17 cellular contexts compared by ENCODE assay signal in the genomic region with DNA sequence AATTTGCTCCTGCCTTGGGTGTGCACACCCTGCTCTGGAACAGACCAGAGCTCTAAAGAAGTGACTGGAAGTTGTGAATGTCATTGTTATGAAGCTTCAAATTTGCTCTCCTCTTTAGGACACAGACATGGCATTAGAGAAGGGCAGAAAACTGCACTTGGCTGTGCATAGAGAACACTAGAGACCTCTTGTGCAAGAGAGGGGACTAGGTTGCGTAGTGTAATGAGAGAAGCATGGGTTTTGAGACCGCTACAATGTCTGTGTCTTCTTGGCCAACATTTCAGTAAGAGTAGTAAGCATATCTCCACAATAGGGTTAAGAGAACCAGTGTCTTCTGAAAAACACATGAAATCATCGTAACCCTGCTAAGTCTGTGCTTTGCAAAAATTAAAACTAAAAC.
"Had no signal": no experiment of that assay in that cellular context is flagged by ENCODE, and none has a peak within 500 bp of the region (broad histone marks: within the 10 kb centered on the region; RNA-seq: fewer than 3 reads in every experiment).

No MANE protein-coding gene starts in this region.

- H3K4me2 ChIP-seq: hepatocyte had no signal

- ATAC-seq: activated CD8-positive, alpha-beta memory T cell treated with anti-CD3 and anti-CD28 coated beads, Interleukin-2, amount 10 ng/mL, durations not matched to agents 7 days and 5 days; left cardiac atrium; natural killer cell treated with Interleukin-12 subunit alpha and Interleukin-12 subunit beta and Interleukin-15 and Interleukin-18, amount 100 ng/mL, for 72 hours; stimulated activated memory B cell treated with anti-CD40 and anti-IgM and Interleukin-4, amounts not matched to agents 10 μg/mL and 1 μg/mL and 100 μg/mL, for 72 hours; upper lobe of right lung had no signal

- H3K79me2 ChIP-seq: hepatocyte had no signal

- H3K36me3 Mint-ChIP-seq: activated CD8-positive, alpha-beta memory T cell treated with anti-CD3 and anti-CD28 coated beads, Interleukin-2, amount 10 ng/mL, durations not matched to agents 7 days and 5 days; activated naive CD8-positive, alpha-beta T cell; natural killer cell treated with Interleukin-12 subunit alpha and Interleukin-12 subunit beta and Interleukin-15 and Interleukin-18, amount 100 ng/mL, for 72 hours; stimulated activated memory B cell treated with anti-CD40 and anti-IgM and Interleukin-4, amounts not matched to agents 10 μg/mL and 1 μg/mL and 100 μg/mL, for 72 hours had no signal

- H3K36me3 ChIP-seq: esophagus muscularis mucosa, spleen, thoracic aorta, upper lobe of right lung had no signal

- H3K4me1 ChIP-seq: esophagus muscularis mucosa, upper lobe of right lung had no signal

- H3K9me3 Mint-ChIP-seq: activated CD4-positive, alpha-beta memory T cell treated with anti-CD3 and anti-CD28 coated beads, Interleukin-2, amount 10 ng/mL, durations not matched to agents 7 days and 5 days; dendritic cell treated with granulocyte-macrophage colony-stimulating factor and Interleukin-4, amounts not matched to agents 40 ng/mL and 50 ng/mL, for 4 days had no signal

- H3K27me3 Mint-ChIP-seq: activated CD4-positive, alpha-beta memory T cell treated with anti-CD3 and anti-CD28 coated beads, Interleukin-2, amount 10 ng/mL, durations not matched to agents 7 days and 5 days; activated CD8-positive, alpha-beta memory T cell treated with anti-CD3 and anti-CD28 coated beads, Interleukin-2, amount 10 ng/mL, durations not matched to agents 7 days and 5 days; activated naive CD8-positive, alpha-beta T cell; dendritic cell treated with granulocyte-macrophage colony-stimulating factor and Interleukin-4, amounts not matched to agents 40 ng/mL and 50 ng/mL, for 4 days; natural killer cell treated with Interleukin-12 subunit alpha and Interleukin-12 subunit beta and Interleukin-15 and Interleukin-18, amount 100 ng/mL, for 72 hours; stimulated activated memory B cell treated with anti-CD40 and anti-IgM and Interleukin-4, amounts not matched to agents 10 μg/mL and 1 μg/mL and 100 μg/mL, for 72 hours had no signal

- H3K4me1 Mint-ChIP-seq: activated CD4-positive, alpha-beta memory T cell treated with anti-CD3 and anti-CD28 coated beads, Interleukin-2, amount 10 ng/mL, durations not matched to agents 7 days and 5 days; activated CD8-positive, alpha-beta memory T cell treated with anti-CD3 and anti-CD28 coated beads, Interleukin-2, amount 10 ng/mL, durations not matched to agents 7 days and 5 days; stimulated activated memory B cell treated with anti-CD40 and anti-IgM and Interleukin-4, amounts not matched to agents 10 μg/mL and 1 μg/mL and 100 μg/mL, for 72 hours had no signal

- H3K27me3 ChIP-seq: esophagus muscularis mucosa, hepatocyte, spleen, upper lobe of right lung had no signal

- DNase-seq: activated CD4-positive, alpha-beta memory T cell treated with anti-CD3 and anti-CD28 coated beads, Interleukin-2, amount 10 ng/mL, durations not matched to agents 7 days and 5 days; activated CD4-positive, alpha-beta T cell treated with anti-CD3 and anti-CD28 coated beads for 4 hours; activated CD8-positive, alpha-beta memory T cell treated with anti-CD3 and anti-CD28 coated beads, Interleukin-2, amount 10 ng/mL, durations not matched to agents 7 days and 5 days; effector memory CD4-positive, alpha-beta T cell; left cardiac atrium; nucleus accumbens; retina; spleen; stimulated activated CD4-positive, alpha-beta T cell treated with anti-CD3 and anti-CD28 coated beads, Interleukin-4, amount 100 ng/mL, for 4 hours; upper lobe of right lung had no signal

- H3K27ac Mint-ChIP-seq: activated CD4-positive, alpha-beta memory T cell treated with anti-CD3 and anti-CD28 coated beads, Interleukin-2, amount 10 ng/mL, durations not matched to agents 7 days and 5 days; activated CD8-positive, alpha-beta memory T cell treated with anti-CD3 and anti-CD28 coated beads, Interleukin-2, amount 10 ng/mL, durations not matched to agents 7 days and 5 days; activated naive CD8-positive, alpha-beta T cell; dendritic cell treated with granulocyte-macrophage colony-stimulating factor and Interleukin-4, amounts not matched to agents 40 ng/mL and 50 ng/mL, for 4 days; natural killer cell treated with Interleukin-12 subunit alpha and Interleukin-12 subunit beta and Interleukin-15 and Interleukin-18, amount 100 ng/mL, for 72 hours; stimulated activated memory B cell treated with anti-CD40 and anti-IgM and Interleukin-4, amounts not matched to agents 10 μg/mL and 1 μg/mL and 100 μg/mL, for 72 hours had no signal

- H3K9me3 ChIP-seq: thoracic aorta, upper lobe of right lung had no signal

- H3K4me3 Mint-ChIP-seq: activated CD4-positive, alpha-beta memory T cell treated with anti-CD3 and anti-CD28 coated beads, Interleukin-2, amount 10 ng/mL, durations not matched to agents 7 days and 5 days; activated CD8-positive, alpha-beta memory T cell treated with anti-CD3 and anti-CD28 coated beads, Interleukin-2, amount 10 ng/mL, durations not matched to agents 7 days and 5 days; activated naive CD8-positive, alpha-beta T cell; dendritic cell treated with granulocyte-macrophage colony-stimulating factor and Interleukin-4, amounts not matched to agents 40 ng/mL and 50 ng/mL, for 4 days; natural killer cell treated with Interleukin-12 subunit alpha and Interleukin-12 subunit beta and Interleukin-15 and Interleukin-18, amount 100 ng/mL, for 72 hours; stimulated activated memory B cell treated with anti-CD40 and anti-IgM and Interleukin-4, amounts not matched to agents 10 μg/mL and 1 μg/mL and 100 μg/mL, for 72 hours had no signal

- H3K27ac ChIP-seq: esophagus muscularis mucosa, hepatocyte, spleen, thoracic aorta, upper lobe of right lung had no signal

- H3K4me3 ChIP-seq: esophagus muscularis mucosa, hepatocyte, spleen, thoracic aorta, upper lobe of right lung had no signal
